23 cellular contexts compared by ENCODE assay signal in genomic region chr3:103672346-103672745, GRCh38.
"Had no signal": no experiment of that assay in that cellular context is flagged by ENCODE, and none has a peak within 500 bp of the region (broad histone marks: within the 10 kb centered on the region; RNA-seq: fewer than 3 reads in every experiment).

No MANE protein-coding gene starts in this region.

- DNase-seq: activated B cell treated with CpG ODN at 0.5 μM for 24 hours; activated CD4-positive, alpha-beta T cell treated with anti-CD3 and anti-CD28 coated beads for 1 hour; activated CD4-positive, alpha-beta T cell treated with anti-CD3 and anti-CD28 coated beads, Interleukin-2, amount 10 ng/mL, durations not matched to agents 24 days and 14 days; activated CD4-positive, alpha-beta T cell treated with anti-CD3 and anti-CD28 coated beads, Interleukin-2, amount 50 U/mL, for 48 hours; activated CD8-positive, alpha-beta memory T cell treated with anti-CD3 and anti-CD28 coated beads for 24 hours; activated gamma-delta T cell; activated naive CD4-positive, alpha-beta T cell treated with anti-CD3 and anti-CD28 coated beads for 36 hours; activated T-cell treated with anti-CD3 and anti-CD28 coated beads for 4 hours; activated T-cell treated with anti-CD3 and anti-CD28 coated beads, Interleukin-2, amount 50 U/mL, for 48 hours; amygdala; cerebellar nuclear complex; IMR-90; Kasumi-1; KBM-7; MV-4-11; NCI-H1092 treated with DMSO at 0.1 percent for 48 hours; NCI-H1417 treated with DMSO at 0.1 percent for 48 hours; NCI-H1694 treated with DMSO at 0.1 percent for 48 hours; NCI-H2029 treated with DMSO at 0.1 percent for 48 hours; NCI-H524 had no signal

- H3K27ac ChIP-seq: SK-N-MC had no signal

- ATAC-seq: activated T-helper 17 cell treated with anti-CD3 and anti-CD28 coated beads, Interleukin-2, amount 50 U/mL, for 72 hours; Right ventricle myocardium inferior had no signal

- H3K4me3 ChIP-seq: SK-N-MC had no signal
